Comparison of ENCODE assay signal across 28 cellular contexts in genomic region chr2:28002181-28002580, GRCh38.
"Had no signal": no experiment of that assay in that cellular context is flagged by ENCODE, and none has a peak within 500 bp of the region (broad histone marks: within the 10 kb centered on the region; RNA-seq: fewer than 3 reads in every experiment).

No MANE protein-coding gene starts in this region.

- DNase-seq: activated CD4-positive, alpha-beta T cell treated with anti-CD3 and anti-CD28 coated beads for 48 hours; activated CD4-positive, alpha-beta T cell treated with anti-CD3 and anti-CD28 coated beads, Interleukin-2, amount 50 U/mL, for 4 hours; activated CD8-positive, alpha-beta memory T cell treated with anti-CD3 and anti-CD28 coated beads, Interleukin-2, amount 50 U/mL, for 48 hours; activated CD8-positive, alpha-beta T cell treated with anti-CD3 and anti-CD28 coated beads, Interleukin-2, amount 10 ng/mL, durations not matched to agents 7 days and 5 days; activated effector memory CD4-positive, alpha-beta T cell treated with anti-CD3 and anti-CD28 coated beads, Interleukin-2, amount 50 U/mL, for 16 hours; activated naive CD4-positive, alpha-beta T cell treated with Interleukin-2 at 50 U/mL for 16 hours; activated naive CD8-positive, alpha-beta T cell treated with anti-CD3 and anti-CD28 coated beads, Interleukin-2, amount 50 U/mL, for 24 hours; activated T-cell treated with anti-CD3 and anti-CD28 coated beads, Interleukin-2, amount 50 U/mL, for 1 hour; amniotic stem cell; body of pancreas; central memory CD4-positive, alpha-beta T cell; Karpas-422; MM.1S; NCI-H146; NCI-H187 treated with DMSO at 0.1 percent for 48 hours; NCI-H2081 treated with DMSO at 0.1 percent for 48 hours; NCI-H226; NCI-H526; NCI-H774; NK-92 treated with Interleukin-12 subunit alpha and Interleukin-12 subunit beta, amount 100 ng/mL, for 24 hours; Right ventricle myocardium superior; SJCRH30; SK-N-SH; T-helper 1 cell had no signal

- FAIRE-seq: bronchial epithelial cell had no signal

- H3K27ac Mint-ChIP-seq: activated CD8-positive, alpha-beta T cell treated with anti-CD3 and anti-CD28 coated beads, Interleukin-2, amount 10 ng/mL, durations not matched to agents 7 days and 5 days; activated naive CD4-positive, alpha-beta T cell treated with anti-CD3 and anti-CD28 coated beads, Interleukin-2, amount 50 U/mL, for 72 hours; activated naive CD8-positive, alpha-beta T cell treated with anti-CD3 and anti-CD28 coated beads, Interleukin-2, amount 50 U/mL, for 24 hours had no signal

- H3K27me3 Mint-ChIP-seq: activated naive CD8-positive, alpha-beta T cell treated with anti-CD3 and anti-CD28 coated beads, Interleukin-2, amount 50 U/mL, for 24 hours had no signal

- ATAC-seq: activated CD4-positive, CD25-positive, alpha-beta regulatory T cell treated with anti-CD3 and anti-CD28 coated beads, Interleukin-2, amount 50 U/mL, for 24 hours; activated CD8-positive, alpha-beta T cell treated with anti-CD3 and anti-CD28 coated beads, Interleukin-2, amount 10 ng/mL, durations not matched to agents 7 days and 5 days; activated naive CD4-positive, alpha-beta T cell treated with anti-CD3 and anti-CD28 coated beads, Interleukin-2, amount 50 U/mL, for 72 hours; activated naive CD8-positive, alpha-beta T cell treated with anti-CD3 and anti-CD28 coated beads, Interleukin-2, amount 50 U/mL, for 24 hours; body of pancreas; Panc1 had no signal

- H3K4me3 Mint-ChIP-seq: activated CD8-positive, alpha-beta T cell treated with anti-CD3 and anti-CD28 coated beads, Interleukin-2, amount 10 ng/mL, durations not matched to agents 7 days and 5 days; activated naive CD8-positive, alpha-beta T cell treated with anti-CD3 and anti-CD28 coated beads, Interleukin-2, amount 50 U/mL, for 24 hours had no signal

- H3K9me3 Mint-ChIP-seq: activated naive CD8-positive, alpha-beta T cell treated with anti-CD3 and anti-CD28 coated beads, Interleukin-2, amount 50 U/mL, for 24 hours had no signal
